Comparison of ENCODE assay signal across 9 cellular contexts in genomic region chr16:69927056-69927757, GRCh38. TPM values are rescaled to one million over a fixed set of nuclear protein-coding genes. Genes with fewer than 3 reads are reported as not detected.
DNase-seq lines count a peak whose midpoint lies in the region; ATAC-seq, FAIRE-seq and TF ChIP-seq lines count a peak whose summit lies in the region.
"Had no signal": no experiment of that assay in that cellular context is flagged by ENCODE, and none has a peak within 500 bp of the region (broad histone marks: within the 10 kb centered on the region; RNA-seq: fewer than 3 reads in every experiment).

No MANE protein-coding gene starts in this region.

- peak overlapping the region; percentile 13 to 37 (median 35) for H3K27ac ChIP-seq in thyroid gland

- TF ChIP-seq POLR2A in thyroid gland (IDR thresholded peaks at IDR 0.05) = no peak

- H3K27ac Mint-ChIP-seq in mesothelial cell of epicardium = peak overlapping the region; percentile 47
- H3K27ac Mint-ChIP-seq: stimulated activated naive CD8-positive, alpha-beta T cell treated with anti-CD3 and anti-CD28 coated beads, Interleukin-15, Interleukin-2, amounts not matched to agents 100 ng/mL and 50 ng/mL, for 24 hours had no signal

- no peak for ATAC-seq in GM21717 (IDR thresholded peaks at IDR 0.05; ENCODE audit: unreplicated experiment)
- no peak for ATAC-seq in HG02870 (IDR thresholded peaks at IDR 0.05; ENCODE audit: unreplicated experiment)

- DNase-seq in RCC 7860 (ENCODE audit: low spot score) = peak; percentile 5
- DNase-seq in fibroblast of gingiva (ENCODE audit: low read depth) = peak; percentile 87
- no peak for DNase-seq in mesothelial cell of epicardium (ENCODE audit: low spot score in 2 of 2, unreplicated experiment in 2 of 2)
- DNase-seq in thyroid gland = no peak
- DNase-seq in activated CD4-positive, CD25-positive, alpha-beta regulatory T cell treated with anti-CD3 and anti-CD28 coated beads, Interleukin-2, amount 50 U/mL, for 72 hours = no peak
- DNase-seq in activated naive CD4-positive, alpha-beta T cell treated with Interleukin-2 at 50 U/mL for 16 hours = no peak

- H3K9me3 Mint-ChIP-seq in mesothelial cell of epicardium = no peaks in the 10 kb centered on the region
- H3K9me3 Mint-ChIP-seq: stimulated activated naive CD8-positive, alpha-beta T cell treated with anti-CD3 and anti-CD28 coated beads, Interleukin-15, Interleukin-2, amounts not matched to agents 100 ng/mL and 50 ng/mL, for 24 hours had no signal

- H3K27me3 Mint-ChIP-seq in mesothelial cell of epicardium (ENCODE audit: low read depth) = no peaks in the 10 kb centered on the region
- H3K27me3 Mint-ChIP-seq: stimulated activated naive CD8-positive, alpha-beta T cell treated with anti-CD3 and anti-CD28 coated beads, Interleukin-15, Interleukin-2, amounts not matched to agents 100 ng/mL and 50 ng/mL, for 24 hours had no signal

- no peaks in the 10 kb centered on the region for H3K9me3 ChIP-seq in thyroid gland

- H3K4me1 Mint-ChIP-seq in mesothelial cell of epicardium = peaks cover 26% of the 10 kb centered on the region

- peaks cover 9% of the 10 kb centered on the region in 2 donors for H3K36me3 ChIP-seq in thyroid gland

- peaks cover 7% of the 10 kb centered on the region for H3K36me3 Mint-ChIP-seq in mesothelial cell of epicardium

- no peak overlapping the region for H3K4me3 Mint-ChIP-seq in mesothelial cell of epicardium
- H3K4me3 Mint-ChIP-seq: stimulated activated naive CD8-positive, alpha-beta T cell treated with anti-CD3 and anti-CD28 coated beads, Interleukin-15, Interleukin-2, amounts not matched to agents 100 ng/mL and 50 ng/mL, for 24 hours had no signal

- intact Hi-C loops in thyroid gland (cut with DNase I) = no loop called here

- no peaks in the 10 kb centered on the region for H3K27me3 ChIP-seq in thyroid gland

- peaks cover 0 to 9% of the 10 kb centered on the region in 2 donors for H3K4me1 ChIP-seq in thyroid gland

- TF ChIP-seq CTCF in mesothelial cell of epicardium (IDR thresholded peaks at IDR 0.05; ENCODE audit: unreplicated experiment) (no peak), thyroid gland (IDR thresholded peaks at IDR 0.05) (no peak)

- no peak overlapping the region for H3K4me3 ChIP-seq in thyroid gland (replicated peaks in 1 of 3)

- FAIRE-seq in RCC 7860 (lab: Jason Lieb, UNC) = no peak

- 73 to 76% methylated on average over 15 to 16 of the region's 17 CpGs for WGBS in thyroid gland, 2 donors

RNA-seq across cellular contexts. Expression of gene CLEC18A, which starts 23.9 kb away (rescaled TPM):
- total RNA-seq in mesothelial cell of epicardium (2.2 to 2.4 TPM (median 2.4 TPM) in 3 replicates), thyroid gland (1 to 10 TPM in 2 of 4 donors, under 1 TPM in 2; 0.67 to 1.8 (median 1.3) TPM)

Comparison
In these comparisons a context has a peak if more than half of its experiments do, and no peak if none do; other contexts are left out.
1. DNase-seq: peak in RCC 7860 (single experiment) and fibroblast of gingiva (single experiment); none in mesothelial cell of epicardium (0 of 2), thyroid gland (0 of 2), activated CD4-positive, CD25-positive, alpha-beta regulatory T cell treated with anti-CD3 and anti-CD28 coated beads, Interleukin-2, amount 50 U/mL, for 72 hours (single experiment) and activated naive CD4-positive, alpha-beta T cell treated with Interleukin-2 at 50 U/mL for 16 hours (single experiment).